1 cellular context compared by ENCODE assay signal in genomic region chr7:55964261-55964801, GRCh38.
TF ChIP-seq lines count a peak whose summit lies in the region.

Gene NIPSNAP2 (plus strand): TSS chr7:55964585. CDS start chr7:55964610, 25 bp downstream.

TF ChIP-seq in GM12878, 131 proteins besides CTCF, POLR2A, EP300 and RAD21 (continued from another document and continues in another):
- TF ChIP-seq ZNF687 (IDR thresholded peaks at IDR 0.05) (no peak), PBX3 (IDR thresholded peaks at IDR 0.05; ENCODE audit: insufficient replicate concordance, low read depth, low read length) (no peak), ZZZ3 (IDR thresholded peaks at IDR 0.05; ENCODE audit: control insufficient read depth, insufficient read length, low read depth) (no peak), NR2F1 (conservative IDR thresholded peaks at IDR 0.05) (peak; percentile 77; the same call in 1 of the 2 replicates), E2F4 (IDR thresholded peaks at IDR 0.05; ENCODE audit: low read depth, low read length) (no peak), POLR2AphosphoS5 (IDR thresholded peaks at IDR 0.05; ENCODE audit: low read length) (peak; percentile 40; the same call in 1 of the 2 replicates), CHD2 (IDR thresholded peaks at IDR 0.05; ENCODE audit: borderline replicate concordance, low read depth, low read length) (no peak), RAD51 (IDR thresholded peaks at IDR 0.05) (no peak), SRF (IDR thresholded peaks at IDR 0.05; ENCODE audit: low read depth in 2 of 2, low read length in 2 of 2) (peak in 1 of 2 experiments; percentile 64; a peak in 1 of 4 replicates), USF2 (IDR thresholded peaks at IDR 0.05; ENCODE audit: borderline replicate concordance, low read depth, low read length) (no peak), CBX3 (IDR thresholded peaks at IDR 0.05; ENCODE audit: borderline replicate concordance, low read depth) (no peak), HDGF (IDR thresholded peaks at IDR 0.05) (no peak), PRDM15 (CRISPR knock-in tag; IDR thresholded peaks at IDR 0.05) (no peak), MXI1 (IDR thresholded peaks at IDR 0.05; ENCODE audit: low read depth, low read length) (no peak; the same call in 1 of the 2 replicates), ATF3 (IDR thresholded peaks at IDR 0.05; ENCODE audit: borderline replicate concordance, extremely low read depth, low read depth, low read length) (no peak), NRF1 (conservative IDR thresholded peaks at IDR 0.05; ENCODE audit: low read depth, low read length) (no peak), NR2C1 (IDR thresholded peaks at IDR 0.05) (peak; percentile 25), JUNB (IDR thresholded peaks at IDR 0.05) (no peak), NFIC (IDR thresholded peaks at IDR 0.05; ENCODE audit: low read depth, low read length) (no peak), IKZF1 (conservative IDR thresholded peaks at IDR 0.05) (peak; percentile 64), BCLAF1 (IDR thresholded peaks at IDR 0.05) (no peak), E2F8 (IDR thresholded peaks at IDR 0.05; ENCODE audit: low read depth, partially characterized antibody) (no peak), TARDBP (IDR thresholded peaks at IDR 0.05; ENCODE audit: borderline replicate concordance) (no peak), DPF2 (IDR thresholded peaks at IDR 0.05) (0 out of 2 replicates have a peak, but pooled peaks have one; percentile 49), NFYA (IDR thresholded peaks at IDR 0.05; ENCODE audit: borderline replicate concordance, low read depth, low read length) (no peak), YY1 (IDR thresholded peaks at IDR 0.05; ENCODE audit: low read depth, low read length) (peak; percentile 94), BHLHE40 (IDR thresholded peaks at IDR 0.05; ENCODE audit: borderline replicate concordance in 1 of 2, low read depth in 2 of 2, low read length in 1 of 2) (peak in 1 of 2 experiments; percentile 42; a peak in 1 of 4 replicates), BMI1 (IDR thresholded peaks at IDR 0.05; ENCODE audit: borderline replicate concordance) (no peak), ELK1 (IDR thresholded peaks at IDR 0.05; ENCODE audit: low read depth, low read length) (no peak), FOXK2 (IDR thresholded peaks at IDR 0.05) (no peak), POU2F2 (IDR thresholded peaks at IDR 0.05; ENCODE audit: borderline replicate concordance, low read depth, low read length) (peak; percentile 52; the same call in 1 of the 3 replicates), SUZ12 (IDR thresholded peaks at IDR 0.05; ENCODE audit: unreplicated experiment) (no peak), PAX5 (IDR thresholded peaks at IDR 0.05; ENCODE audit: borderline replicate concordance, low read depth, low read length) (no peak), RCOR1 (conservative IDR thresholded peaks at IDR 0.05; ENCODE audit: low read depth, low read length) (no peak), HDAC6 (IDR thresholded peaks at IDR 0.05; ENCODE audit: unreplicated experiment) (no peak), CHD1 (IDR thresholded peaks at IDR 0.05; ENCODE audit: low read depth, low read length) (no peak), SUPT20H (IDR thresholded peaks at IDR 0.05; ENCODE audit: borderline replicate concordance, control insufficient read depth, low read depth, low read length) (no peak), SMARCA5 (IDR thresholded peaks at IDR 0.05) (peak; percentile 97), PKNOX1 (IDR thresholded peaks at IDR 0.05) (no peak), MTA2 (IDR thresholded peaks at IDR 0.05; ENCODE audit: low read depth) (no peak), FOS (IDR thresholded peaks at IDR 0.05; ENCODE audit: borderline replicate concordance, extremely low read depth, insufficient read length) (no peak), RFX5 (IDR thresholded peaks at IDR 0.05; ENCODE audit: low read depth, low read length) (no peak), ZNF217 (IDR thresholded peaks at IDR 0.05) (no peak), POLR2AphosphoS2 (IDR thresholded peaks at IDR 0.05; ENCODE audit: low read depth, low read length) (no peak; the same call in 1 of the 2 replicates)
